In genomic region chr1:35769188-35769758, GRCh38 we compare ENCODE assay signal across 1 cellular context.
TF ChIP-seq lines count a peak whose summit lies in the region.

No MANE protein-coding gene starts in this region.

TF ChIP-seq in HepG2, 621 proteins besides CTCF, POLR2A, EP300 and RAD21 (continued from another document and continues in another):
- TF ChIP-seq SNAPC5 (CRISPR knock-in tag; IDR thresholded peaks at IDR 0.05; ENCODE audit: borderline replicate concordance) = 0 out of 2 replicates have a peak, but pooled peaks have one; percentile 15
- TF ChIP-seq NKX3-1 (CRISPR knock-in tag; IDR thresholded peaks at IDR 0.05) = peak; percentile 46; the same call in 1 of the 2 replicates
- TF ChIP-seq ONECUT2 (CRISPR knock-in tag; IDR thresholded peaks at IDR 0.05) = no peak
- TF ChIP-seq MATR3 (CRISPR knock-in tag; IDR thresholded peaks at IDR 0.05) = no peak
- TF ChIP-seq ZNF3 (CRISPR knock-in tag; IDR thresholded peaks at IDR 0.05) = no peak
- no peak for TF ChIP-seq PAX8 (CRISPR knock-in tag; IDR thresholded peaks at IDR 0.05; ENCODE audit: borderline replicate concordance)
- TF ChIP-seq SNAPC4 (CRISPR knock-in tag; IDR thresholded peaks at IDR 0.05) = no peak
- TF ChIP-seq TEF (CRISPR knock-in tag; IDR thresholded peaks at IDR 0.05) = no peak
- no peak for TF ChIP-seq ZNF234 (CRISPR knock-in tag; conservative IDR thresholded peaks at IDR 0.05)
- TF ChIP-seq ZNF414 (CRISPR knock-in tag; IDR thresholded peaks at IDR 0.05) = 0 out of 2 replicates have a peak, but pooled peaks have one; percentile 39
- peak; percentile 17; the same call in 1 of the 2 replicates for TF ChIP-seq ZBTB38 (CRISPR knock-in tag; IDR thresholded peaks at IDR 0.05)
- no peak for TF ChIP-seq ZGPAT (CRISPR knock-in tag; IDR thresholded peaks at IDR 0.05)
- peak; percentile 6; the same call in 1 of the 2 replicates for TF ChIP-seq ESRRA (CRISPR knock-in tag; IDR thresholded peaks at IDR 0.05; ENCODE audit: low read depth)
- TF ChIP-seq GPN1 (CRISPR knock-in tag; IDR thresholded peaks at IDR 0.05; ENCODE audit: borderline replicate concordance) = no peak
- TF ChIP-seq CBX1 (IDR thresholded peaks at IDR 0.05; ENCODE audit: low read depth) = peak; percentile 62
- TF ChIP-seq IRF2 (CRISPR knock-in tag; IDR thresholded peaks at IDR 0.05) = peak; percentile 34; the same call in 1 of the 2 replicates
- TF ChIP-seq GTF3A (CRISPR knock-in tag; conservative IDR thresholded peaks at IDR 0.05) = no peak
- no peak for TF ChIP-seq ZHX2 (IDR thresholded peaks at IDR 0.05; ENCODE audit: low read depth)
- TF ChIP-seq ZHX2 (CRISPR knock-in tag; IDR thresholded peaks at IDR 0.05; ENCODE audit: borderline replicate concordance) = no peak
- peak; percentile 93 for TF ChIP-seq ZBTB7B (CRISPR knock-in tag; IDR thresholded peaks at IDR 0.05)
- TF ChIP-seq HOXA3 (CRISPR knock-in tag; IDR thresholded peaks at IDR 0.05) = peak; percentile 31; the same call in 1 of the 2 replicates
- TF ChIP-seq HOXA9 (CRISPR knock-in tag; IDR thresholded peaks at IDR 0.05; ENCODE audit: borderline replicate concordance) = no peak; the same call in 1 of the 2 replicates
- peak; percentile 84 for TF ChIP-seq ZNF331 (CRISPR knock-in tag; IDR thresholded peaks at IDR 0.05)
- no peak for TF ChIP-seq POLR2AphosphoS2 (IDR thresholded peaks at IDR 0.05; ENCODE audit: low read depth, low read length)
- TF ChIP-seq ZNF205 (CRISPR knock-in tag; IDR thresholded peaks at IDR 0.05) = peak; percentile 50; the same call in 1 of the 2 replicates
- no peak for TF ChIP-seq AKAP8 (CRISPR knock-in tag; IDR thresholded peaks at IDR 0.05)
- peak; percentile 67 for TF ChIP-seq ETV5 (CRISPR knock-in tag; IDR thresholded peaks at IDR 0.05; ENCODE audit: borderline replicate concordance)
- no peak; the same call in 1 of the 2 replicates for TF ChIP-seq HNF4G (IDR thresholded peaks at IDR 0.05; ENCODE audit: borderline replicate concordance, low read depth, low read length)
- TF ChIP-seq HNF4G (CRISPR knock-in tag; IDR thresholded peaks at IDR 0.05; ENCODE audit: borderline replicate concordance, low read depth) = no peak
- TF ChIP-seq ZMYM2 (CRISPR knock-in tag; IDR thresholded peaks at IDR 0.05) = 0 out of 2 replicates have a peak, but pooled peaks have one; percentile 38
- peak; percentile 58 for TF ChIP-seq POLR2AphosphoS5 (IDR thresholded peaks at IDR 0.05; ENCODE audit: low read depth, low read length)
- peak; percentile 59; the same call in 1 of the 2 replicates for TF ChIP-seq SP5 (CRISPR knock-in tag; IDR thresholded peaks at IDR 0.05; ENCODE audit: borderline replicate concordance, low read depth)
- TF ChIP-seq ZFP36L1 (CRISPR knock-in tag; IDR thresholded peaks at IDR 0.05) = 0 out of 2 replicates have a peak, but pooled peaks have one; percentile 42
- 0 out of 2 replicates have a peak, but pooled peaks have one; percentile 49 for TF ChIP-seq ISL2 (CRISPR knock-in tag; IDR thresholded peaks at IDR 0.05)
- TF ChIP-seq TOE1 (CRISPR knock-in tag; IDR thresholded peaks at IDR 0.05) = 0 out of 2 replicates have a peak, but pooled peaks have one; percentile 48
- TF ChIP-seq ZNF503 (CRISPR knock-in tag; IDR thresholded peaks at IDR 0.05) = 0 out of 2 replicates have a peak, but pooled peaks have one; percentile 39
- TF ChIP-seq NFKB2 (CRISPR knock-in tag; IDR thresholded peaks at IDR 0.05; ENCODE audit: borderline replicate concordance) = peak; percentile 47; the same call in 1 of the 2 replicates
- TF ChIP-seq GLI4 (CRISPR knock-in tag; IDR thresholded peaks at IDR 0.05; ENCODE audit: borderline replicate concordance) = peak; percentile 25; the same call in 1 of the 2 replicates
- TF ChIP-seq ARID5B (CRISPR knock-in tag; IDR thresholded peaks at IDR 0.05) = peak; percentile 47
